Comparison of ENCODE assay signal across 12 cellular contexts in genomic region chr7:108094375-108094774, GRCh38. TPM values are rescaled to one million over a fixed set of nuclear protein-coding genes. Genes with fewer than 3 reads are reported as not detected.
A peak's percentile ranks its signal among the peaks of the same experiment; 100 is the strongest.
DNase-seq lines count a peak whose midpoint lies in the region; ATAC-seq and TF ChIP-seq lines count a peak whose summit lies in the region.
"Had no signal": no experiment of that assay in that cellular context is flagged by ENCODE, and none has a peak within 500 bp of the region (broad histone marks: within the 10 kb centered on the region; RNA-seq: fewer than 3 reads in every experiment).

No MANE protein-coding gene starts in this region.

- intact Hi-C loops in left ventricle myocardium superior (cut with micrococcal nuclease) = no loop called here
- intact Hi-C loops in sciatic nerve (cut with DNase I) = no loop called here

- no peak overlapping the region for H3K4me3 ChIP-seq in astrocyte of the spinal cord (ENCODE audit: low read depth, low read length)

- DNase-seq in COLO829 (ENCODE audit: low spot score) = peak; percentile 39
- DNase-seq in astrocyte of the spinal cord (ENCODE audit: low read depth, low spot score) = peak; percentile 87
- DNase-seq in left ventricle myocardium superior = no peak
- DNase-seq in sciatic nerve (ENCODE audit: low spot score) = no peak
- no peak for DNase-seq in NCI-H1436 treated with DMSO at 0.1 percent for 48 hours (lab: John Stamatoyannopoulos, UW)
- DNase-seq in NCI-H2029 (lab: John Stamatoyannopoulos, UW) = no peak
- no peak for DNase-seq in mucosa of gallbladder (ENCODE audit: low spot score)
- DNase-seq: activated gamma-delta T cell; effector memory CD8-positive, alpha-beta T cell; NCI-H2227 treated with DMSO at 0.1 percent for 48 hours; SHP77 treated with DMSO at 0.1 percent for 48 hours had no signal

- ATAC-seq in left ventricle myocardium superior (peak; percentile 78), sciatic nerve (peak; percentile 44), HG03571 (IDR thresholded peaks at IDR 0.05; ENCODE audit: unreplicated experiment) (no peak)
- ATAC-seq: effector memory CD8-positive, alpha-beta T cell had no signal

- in situ Hi-C loops in astrocyte of the spinal cord (cut with HindIII; ENCODE audit: low sequenced_read_pairs) = no loop called here

- no peak for TF ChIP-seq CTCF in astrocyte of the spinal cord (IDR thresholded peaks at IDR 0.05; ENCODE audit: low read depth, low read length)

RNA-seq across cellular contexts. Expression of gene LAMB4, which starts 35.8 kb away (rescaled TPM):
- 0.22 TPM for total RNA-seq in left ventricle myocardium superior
- 0.89 TPM for total RNA-seq in sciatic nerve
- total RNA-seq in mucosa of gallbladder = 0.83 TPM

Comparison
In these comparisons a context has a peak if more than half of its experiments do, and no peak if none do; other contexts are left out.
1. DNase-seq: peak in COLO829 (single experiment) and astrocyte of the spinal cord (single experiment); none in left ventricle myocardium superior (single experiment), sciatic nerve (single experiment), NCI-H1436 treated with DMSO at 0.1 percent for 48 hours (single experiment), NCI-H2029 (single experiment) and mucosa of gallbladder (single experiment).